In the genomic region with DNA sequence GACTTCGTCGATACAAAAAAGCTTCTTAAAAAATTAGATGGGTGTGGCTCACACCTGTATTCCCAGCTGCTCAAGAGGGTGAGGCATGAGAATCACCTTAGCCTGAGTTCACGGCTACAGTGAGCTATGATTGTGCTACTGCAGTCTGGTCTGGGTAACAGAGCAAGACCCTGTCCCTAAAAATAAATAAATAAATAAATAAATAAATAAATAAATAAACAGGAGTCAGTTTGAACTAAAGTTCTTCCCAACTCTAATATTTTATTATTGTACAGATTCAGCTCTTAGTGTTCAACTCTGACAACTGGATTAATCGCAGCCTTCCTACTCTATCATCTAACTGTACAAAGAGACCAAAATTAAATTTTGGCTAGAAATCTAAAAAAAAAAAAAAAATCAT, we compare ENCODE assay signal across 31 cellular contexts.
"Had no signal": no experiment of that assay in that cellular context is flagged by ENCODE, and none has a peak within 500 bp of the region (broad histone marks: within the 10 kb centered on the region; RNA-seq: fewer than 3 reads in every experiment).

No MANE protein-coding gene starts in this region.

- H3K27ac ChIP-seq: neutrophil, pancreas, prostate gland, right atrium auricular region, right lobe of liver, skin epidermis, spleen, suprapubic skin, testis, tibial artery, transverse colon, upper lobe of left lung, vagina had no signal

- H3K27me3 ChIP-seq: neutrophil, pancreas, right atrium auricular region, right lobe of liver, spleen, suprapubic skin, testis, tibial artery, transverse colon, upper lobe of left lung, vagina had no signal

- H3K4me3 ChIP-seq: pancreas, prostate gland, right atrium auricular region, right lobe of liver, skin epidermis, smooth muscle cell, spleen, suprapubic skin, testis, tibial artery, transverse colon, upper lobe of left lung, vagina had no signal

- FAIRE-seq: pancreas, urothelium cell line had no signal

- DNase-seq: naive B cell; naive thymus-derived CD8-positive, alpha-beta T cell; nephron progenitor cell; nucleus accumbens; retina; right lobe of liver; spleen; stimulated activated CD4-positive, alpha-beta T cell treated with anti-CD3 and anti-CD28 coated beads, Interleukin-12 subunit alpha, Interleukin-12 subunit beta, amount 100 ng/mL, for 4 hours; stimulated activated CD4-positive, alpha-beta T cell treated with anti-CD3 and anti-CD28 coated beads, Interleukin-1b, Interleukin-23, amount 100 ng/mL, for 48 hours; stimulated activated CD4-positive, alpha-beta T cell treated with anti-CD3 and anti-CD28 coated beads, Interleukin-4, amount 100 ng/mL, for 1 hour; stimulated activated CD4-positive, alpha-beta T cell treated with anti-CD3 and anti-CD28 coated beads, Interleukin-4, amount 100 ng/mL, for 4 hours; stimulated activated CD8-positive, alpha-beta memory T cell treated with anti-CD3 and anti-CD28 coated beads, Interleukin-4, amount 100 ng/mL, for 48 hours; stimulated activated naive CD4-positive, alpha-beta T cell; stimulated activated naive CD8-positive, alpha-beta T cell treated with anti-CD3 and anti-CD28 coated beads, Interleukin-15, amount 100 ng/mL, for 72 hours; stimulated activated naive CD8-positive, alpha-beta T cell treated with anti-CD3 and anti-CD28 coated beads, Interleukin-15, Interleukin-2, amounts not matched to agents 100 U/mL and 50 U/mL, for 24 hours; substantia nigra; testis; tibial artery; transverse colon; upper lobe of left lung had no signal

- H3K4me2 ChIP-seq: smooth muscle cell had no signal

- H3K4me1 ChIP-seq: pancreas, prostate gland, right atrium auricular region, spleen, testis, upper lobe of left lung had no signal

- ATAC-seq: naive thymus-derived CD8-positive, alpha-beta T cell; natural killer cell treated with Interleukin-12 subunit alpha and Interleukin-12 subunit beta and Interleukin-15 and Interleukin-18, amount 100 ng/mL, for 72 hours; pancreas; right lobe of liver; stimulated activated memory B cell treated with anti-CD40 and anti-IgM and Interleukin-4, amounts not matched to agents 10 μg/mL and 1 μg/mL and 100 μg/mL, for 72 hours; stimulated activated naive CD8-positive, alpha-beta T cell treated with anti-CD3 and anti-CD28 coated beads, Interleukin-15, amount 100 ng/mL, for 72 hours; stimulated activated naive CD8-positive, alpha-beta T cell treated with anti-CD3 and anti-CD28 coated beads, Interleukin-15, Interleukin-2, amounts not matched to agents 100 U/mL and 50 U/mL, for 24 hours had no signal

- H3K9me3 ChIP-seq: neutrophil, pancreas, prostate gland, right atrium auricular region, right lobe of liver, spleen, suprapubic skin, testis, tibial artery, transverse colon, upper lobe of left lung, vagina had no signal

- H3K36me3 ChIP-seq: neutrophil, pancreas, prostate gland, right atrium auricular region, right lobe of liver, spleen, suprapubic skin, tibial artery, transverse colon, upper lobe of left lung, vagina had no signal
